In genomic region chr22:22879675-22880029, GRCh38 we compare ENCODE assay signal across 23 cellular contexts. TPM values are rescaled to one million over a fixed set of nuclear protein-coding genes. Genes with fewer than 3 reads are reported as not detected.
DNase-seq lines count a peak whose midpoint lies in the region; ATAC-seq and TF ChIP-seq lines count a peak whose summit lies in the region.
"Had no signal": no experiment of that assay in that cellular context is flagged by ENCODE, and none has a peak within 500 bp of the region (broad histone marks: within the 10 kb centered on the region; RNA-seq: fewer than 3 reads in every experiment).

No MANE protein-coding gene starts in this region.

- H3K9ac ChIP-seq in MM.1S (ENCODE audit: low read length): peak overlapping the region; percentile 94; the same call in 1 of the 2 replicates
- H3K9ac ChIP-seq in trophoblast cell (ENCODE audit: low read length): peak overlapping the region; percentile 22

- TF ChIP-seq CTCF in C4-2B (conservative IDR thresholded peaks at IDR 0.05): peak; percentile 29; the same call in 1 of the 2 replicates
- no peak for TF ChIP-seq CTCF in MM.1S (IDR thresholded peaks at IDR 0.05; ENCODE audit: low read length)

- H2BK12ac ChIP-seq in trophoblast cell (ENCODE audit: low read length): no peak overlapping the region

- peaks cover 11% of the 10 kb centered on the region for H3K36me3 Mint-ChIP-seq in effector memory CD8-positive, alpha-beta T cell (ENCODE audit: insufficient read depth)
- H3K36me3 Mint-ChIP-seq in activated CD4-positive, alpha-beta memory T cell treated with anti-CD3 and anti-CD28 coated beads, Interleukin-2, amount 10 ng/mL, durations not matched to agents 7 days and 5 days (ENCODE audit: low read depth): no peaks in the 10 kb centered on the region

- DNase-seq in MM.1S: no peak
- DNase-seq in effector memory CD8-positive, alpha-beta T cell: no peak
- no peak for DNase-seq in trophoblast cell
- no peak for DNase-seq in stimulated activated CD4-positive, alpha-beta T cell treated with anti-CD3 and anti-CD28 coated beads, Interleukin-15, amount 100 ng/mL, for 24 hours
- DNase-seq in NCI-H2171 treated with DMSO at 0.1 percent for 48 hours (lab: John Stamatoyannopoulos, UW): no peak
- no peak for DNase-seq in inferior parietal cortex (ENCODE audit: extremely low spot score)
- no peak for DNase-seq in activated CD4-positive, alpha-beta memory T cell treated with anti-CD3 and anti-CD28 coated beads, Interleukin-2, amount 10 ng/mL, durations not matched to agents 7 days and 5 days
- DNase-seq: Calu3; CD8-positive, alpha-beta memory T cell; DMS153; HCEC 1CT; NCI-H1092 treated with DMSO at 0.1 percent for 48 hours; NCI-H146; NCI-H2029; NCI-H524 treated with DMSO at 0.1 percent for 48 hours; Right ventricle myocardium superior had no signal

- no peak overlapping the region for H2BK5ac ChIP-seq in trophoblast cell (ENCODE audit: low read depth, low read length, poor library complexity)

- no peak for ATAC-seq in effector memory CD8-positive, alpha-beta T cell (replicated peaks)
- ATAC-seq: GM23338 had no signal

- H3K18ac ChIP-seq in trophoblast cell (ENCODE audit: low read length): no peak overlapping the region

- H3K23ac ChIP-seq in trophoblast cell (ENCODE audit: low read length): peak overlapping the region; percentile 24

- POLR2A ChIA-PET in activated CD4-positive, alpha-beta memory T cell treated with anti-CD3 and anti-CD28 coated beads, Interleukin-2, amount 10 ng/mL, durations not matched to agents 7 days and 5 days (lab: Charles Lee): interaction anchor here (0.8 kb wide), 1 partner anchor 62 kb away, joined by 3 read pairs; no protein-coding TSS in a partner anchor

- H2AK5ac ChIP-seq in trophoblast cell (ENCODE audit: low read length): no peak overlapping the region

- no peak overlapping the region for H4K12ac ChIP-seq in trophoblast cell (ENCODE audit: low read depth, low read length)

- no peak overlapping the region for H2AFZ ChIP-seq in MM.1S (ENCODE audit: low read length)
- no peak overlapping the region for H2AFZ ChIP-seq in trophoblast cell (ENCODE audit: insufficient read depth, low read length, poor library complexity)
- H2AFZ ChIP-seq: GM23338 had no signal

- H3K4me1 ChIP-seq in MM.1S (ENCODE audit: low read length) (peaks cover 54% of the 10 kb centered on the region), trophoblast cell (ENCODE audit: control insufficient read depth in 1 of 2, insufficient read depth in 2 of 2, low read length in 2 of 2) (no peaks in the 10 kb centered on the region)

- H3K9me3 ChIP-seq in MM.1S (replicated peaks; ENCODE audit: insufficient read depth, low read length) (no peaks in the 10 kb centered on the region), trophoblast cell (ENCODE audit: insufficient read depth, low read depth, low read length) (peaks cover 4% of the 10 kb centered on the region)

- no peak overlapping the region for H2BK120ac ChIP-seq in trophoblast cell (ENCODE audit: insufficient read depth, low read length, poor library complexity)

- H4K91ac ChIP-seq in trophoblast cell (ENCODE audit: low read depth, low read length): no peak overlapping the region

- no peaks in the 10 kb centered on the region for H3K27me3 ChIP-seq in MM.1S (replicated peaks; ENCODE audit: insufficient read depth, low read length)
- no peaks in the 10 kb centered on the region for H3K27me3 ChIP-seq in trophoblast cell (ENCODE audit: insufficient read depth, low read length)

- no peak overlapping the region for H3K4me3 Mint-ChIP-seq in effector memory CD8-positive, alpha-beta T cell
- H3K4me3 Mint-ChIP-seq in activated CD4-positive, alpha-beta memory T cell treated with anti-CD3 and anti-CD28 coated beads, Interleukin-2, amount 10 ng/mL, durations not matched to agents 7 days and 5 days: no peak overlapping the region
- H3K4me3 Mint-ChIP-seq: CD8-positive, alpha-beta memory T cell; GM23338 had no signal

- no peaks in the 10 kb centered on the region for H3K36me3 ChIP-seq in MM.1S (replicated peaks; ENCODE audit: insufficient read depth, low read length)
- no peaks in the 10 kb centered on the region for H3K36me3 ChIP-seq in trophoblast cell (ENCODE audit: control insufficient read depth in 1 of 2, insufficient read depth in 2 of 2, low read length in 2 of 2)

- H3K4me3 ChIP-seq in MM.1S (ENCODE audit: low read length): no peak overlapping the region
- H3K4me3 ChIP-seq in trophoblast cell (ENCODE audit: low read depth, low read length): no peak overlapping the region
- H3K4me3 ChIP-seq: GM23338 had no signal

- no peak overlapping the region for H4K8ac ChIP-seq in trophoblast cell (ENCODE audit: low read depth, low read length)

- H3K14ac ChIP-seq in trophoblast cell (ENCODE audit: low read length): no peak overlapping the region

- peak overlapping the region; percentile 3 to 6 for H3K27ac Mint-ChIP-seq in effector memory CD8-positive, alpha-beta T cell
- H3K27ac Mint-ChIP-seq in activated CD4-positive, alpha-beta memory T cell treated with anti-CD3 and anti-CD28 coated beads, Interleukin-2, amount 10 ng/mL, durations not matched to agents 7 days and 5 days: no peak overlapping the region
- H3K27ac Mint-ChIP-seq: GM23338 had no signal

- WGBS in trophoblast cell (ENCODE audit: extremely low coverage, insufficient coverage, insufficient read length): no CpG with 5 or more reads among the region's 3 CpGs

- CTCF ChIA-PET in activated CD4-positive, alpha-beta memory T cell treated with anti-CD3 and anti-CD28 coated beads, Interleukin-2, amount 10 ng/mL, durations not matched to agents 7 days and 5 days (lab: Charles Lee): interaction anchor here (0.9 to 10.3 kb wide), 8 partner anchors 24 to 126 kb away, joined by 3 to 235 read pairs (median 12); no protein-coding TSS in a partner anchor

- H3F3A ChIP-seq in MM.1S (ENCODE audit: insufficient read depth, low read length): peaks cover 48% of the 10 kb centered on the region

- no peaks in the 10 kb centered on the region for H3K9me2 ChIP-seq in MM.1S (replicated peaks; ENCODE audit: insufficient read depth, low read length)

- no peaks in the 10 kb centered on the region for H4K20me1 ChIP-seq in MM.1S (ENCODE audit: insufficient read depth, low read length)

- peaks cover 14 to 22% of the 10 kb centered on the region in 2 donors for H3K4me1 Mint-ChIP-seq in effector memory CD8-positive, alpha-beta T cell (ENCODE audit: low read depth in 2 of 2)
- peaks cover 11% of the 10 kb centered on the region for H3K4me1 Mint-ChIP-seq in activated CD4-positive, alpha-beta memory T cell treated with anti-CD3 and anti-CD28 coated beads, Interleukin-2, amount 10 ng/mL, durations not matched to agents 7 days and 5 days
- H3K4me1 Mint-ChIP-seq: GM23338 had no signal

- H3K27ac ChIP-seq in C4-2B (no peak overlapping the region), MM.1S (ENCODE audit: low read length) (peak overlapping the region; percentile 98; the same call in 1 of the 2 replicates), trophoblast cell (ENCODE audit: low read depth, low read length) (no peak overlapping the region)

- no peaks in the 10 kb centered on the region for H3K9me3 Mint-ChIP-seq in effector memory CD8-positive, alpha-beta T cell
- peaks cover under 1% of the 10 kb centered on the region for H3K9me3 Mint-ChIP-seq in activated CD4-positive, alpha-beta memory T cell treated with anti-CD3 and anti-CD28 coated beads, Interleukin-2, amount 10 ng/mL, durations not matched to agents 7 days and 5 days
- H3K9me3 Mint-ChIP-seq: GM23338 had no signal

- no peaks in the 10 kb centered on the region for H3K79me1 ChIP-seq in trophoblast cell (ENCODE audit: low read length)

- H3K79me2 ChIP-seq in MM.1S (ENCODE audit: low read length): peaks cover 51% of the 10 kb centered on the region
- H3K79me2 ChIP-seq in trophoblast cell (ENCODE audit: control insufficient read depth, insufficient read depth, low read length, poor library complexity): no peaks in the 10 kb centered on the region

- H3K4me2 ChIP-seq in MM.1S (ENCODE audit: low read depth, low read length) (peak overlapping the region; percentile 91; the same call in 1 of the 2 replicates), trophoblast cell (ENCODE audit: low read length) (no peak overlapping the region)
- H3K4me2 ChIP-seq: GM23338 had no signal

- H3K4ac ChIP-seq in trophoblast cell (ENCODE audit: low read depth, low read length): no peak overlapping the region

- no peaks in the 10 kb centered on the region for H3K27me3 Mint-ChIP-seq in effector memory CD8-positive, alpha-beta T cell
- H3K27me3 Mint-ChIP-seq in activated CD4-positive, alpha-beta memory T cell treated with anti-CD3 and anti-CD28 coated beads, Interleukin-2, amount 10 ng/mL, durations not matched to agents 7 days and 5 days: peaks cover 23% of the 10 kb centered on the region
- H3K27me3 Mint-ChIP-seq: CD8-positive, alpha-beta memory T cell had no signal

RNA-seq across cellular contexts. Expression of gene IGLL5, which starts 8.0 kb away (rescaled TPM):
- polyA plus RNA-seq in trophoblast cell (2013): not detected in 2 replicates
- total RNA-seq in activated CD4-positive, alpha-beta memory T cell treated with anti-CD3 and anti-CD28 coated beads, Interleukin-2, amount 10 ng/mL, durations not matched to agents 7 days and 5 days: not detected
- total RNA-seq: A673; Calu3; CD8-positive, alpha-beta memory T cell; Daoy; GM23338; Right ventricle myocardium superior; RPMI7951; SK-MEL-5 had no signal
- polyA plus RNA-seq: BJ; CD8-positive, alpha-beta memory T cell; GM23338 had no signal
